In genomic region chr2:170222298-170222697, GRCh38 we compare ENCODE assay signal across 17 cellular contexts. TPM values are rescaled to one million over a fixed set of nuclear protein-coding genes. Genes with fewer than 3 reads are reported as not detected.
DNase-seq lines count a peak whose midpoint lies in the region; ATAC-seq, FAIRE-seq and TF ChIP-seq lines count a peak whose summit lies in the region.
"Had no signal": no experiment of that assay in that cellular context is flagged by ENCODE, and none has a peak within 500 bp of the region (broad histone marks: within the 10 kb centered on the region; RNA-seq: fewer than 3 reads in every experiment).

No MANE protein-coding gene starts in this region.

- TF ChIP-seq POLR2A in A549 (IDR thresholded peaks at IDR 0.05; ENCODE audit: low read length), result no peak

- DNase-seq in A549 (ENCODE audit: low read depth in 1 of 2, low spot score in 1 of 2), result no peak
- DNase-seq in HEK293T (ENCODE audit: extremely low spot score), result peak; percentile 21
- DNase-seq in amniotic epithelial cell (ENCODE audit: low read depth), result peak; percentile 15
- peak; percentile 15 for DNase-seq in iPS DF 19.7 (ENCODE audit: low read depth, low spot score)
- no peak for DNase-seq in amygdala (lab: John Stamatoyannopoulos, UW)
- DNase-seq in posterior cingulate gyrus, result no peak
- DNase-seq in activated CD4-positive, alpha-beta T cell treated with anti-CD3 and anti-CD28 coated beads, Interleukin-2, amount 50 U/mL, for 48 hours, result no peak
- no peak for DNase-seq in CD14-positive monocyte (ENCODE audit: low spot score)
- DNase-seq: activated CD4-positive, alpha-beta T cell treated with anti-CD3 and anti-CD28 coated beads, Interleukin-2, amount 50 U/mL, for 1 hour; midbrain; NCI-H2081 treated with DMSO at 0.1 percent for 48 hours; stimulated activated CD4-positive, alpha-beta T cell treated with anti-CD3 and anti-CD28 coated beads, Interleukin-2, amount 100 ng/mL, for 48 hours had no signal

- H3K9me3 Mint-ChIP-seq in CD14-positive monocyte, result no peaks in the 10 kb centered on the region
- H3K9me3 Mint-ChIP-seq: activated T-helper 2 cell treated with anti-CD3 and anti-CD28 coated beads, Interferon-gamma antibody, Interleukin-2, Interleukin-4, amounts not matched to agents 10 μg/mL and 5 μg/mL and 100 μg/mL, durations not matched to agents 14 hours and 24 hours and 36 hours; stimulated activated memory B cell treated with anti-CD40 and anti-IgM and Interleukin-4, amounts not matched to agents 10 μg/mL and 1 μg/mL and 100 μg/mL, for 72 hours; T-helper 1 cell treated with Interleukin-12 subunit alpha and Interleukin-12 subunit beta and Interleukin-4 antibody, amounts not matched to agents 30 μg/mL and 1 μg/mL, for 36 hours had no signal

- H3K4me3 Mint-ChIP-seq in CD14-positive monocyte, result no peak overlapping the region
- H3K4me3 Mint-ChIP-seq: stimulated activated memory B cell treated with anti-CD40 and anti-IgM and Interleukin-4, amounts not matched to agents 10 μg/mL and 1 μg/mL and 100 μg/mL, for 72 hours; T-helper 1 cell treated with Interleukin-12 subunit alpha and Interleukin-12 subunit beta and Interleukin-4 antibody, amounts not matched to agents 30 μg/mL and 1 μg/mL, for 36 hours had no signal

- TF ChIP-seq RAD21 in A549 (conservative IDR thresholded peaks at IDR 0.05 in 1 of 2, IDR thresholded peaks at IDR 0.05 in 1 of 2), result no peak

- no peak for FAIRE-seq in A549 (lab: Jason Lieb, UNC)
- FAIRE-seq: RCC 7860 had no signal

- H3K4me1 ChIP-seq in A549, result peaks cover 7% of the 10 kb centered on the region; the same call in 2 of the 3 replicates

- POLR2A ChIA-PET in A549 (lab: Yijun Ruan, JAX) (no interaction called here), HEK293T (lab: Yijun Ruan, JAX) (no interaction called here)

- no peak overlapping the region for H3K27ac Mint-ChIP-seq in CD14-positive monocyte
- H3K27ac Mint-ChIP-seq: activated T-helper 2 cell treated with anti-CD3 and anti-CD28 coated beads, Interferon-gamma antibody, Interleukin-2, Interleukin-4, amounts not matched to agents 10 μg/mL and 5 μg/mL and 100 μg/mL, durations not matched to agents 14 hours and 24 hours and 36 hours; stimulated activated memory B cell treated with anti-CD40 and anti-IgM and Interleukin-4, amounts not matched to agents 10 μg/mL and 1 μg/mL and 100 μg/mL, for 72 hours; T-helper 1 cell treated with Interleukin-12 subunit alpha and Interleukin-12 subunit beta and Interleukin-4 antibody, amounts not matched to agents 30 μg/mL and 1 μg/mL, for 36 hours had no signal

- CTCF ChIA-PET in A549 (lab: Yijun Ruan, JAX), result interaction anchor here (0.8 to 1.1 kb wide), 3 partner anchors 11 to 115 kb away, joined by 3 to 4 read pairs (median 3); no protein-coding TSS in a partner anchor
- CTCF ChIA-PET in HEK293T (lab: Yijun Ruan, JAX), result interaction anchor here (0.6 kb wide), 3 partner anchors 42 to 593 kb away, joined by 3 read pairs; no protein-coding TSS in a partner anchor

- H3K27me3 Mint-ChIP-seq in CD14-positive monocyte (ENCODE audit: low read depth in 3 of 3), result peaks cover 0 to 4% (median 2%) of the 10 kb centered on the region in 3 donors
- H3K27me3 Mint-ChIP-seq: stimulated activated memory B cell treated with anti-CD40 and anti-IgM and Interleukin-4, amounts not matched to agents 10 μg/mL and 1 μg/mL and 100 μg/mL, for 72 hours had no signal

- peak overlapping the region; percentile 38 to 64; a peak in 5 of 6 replicates for H3K27ac ChIP-seq in A549
- H3K27ac ChIP-seq: prostate gland had no signal

- intact Hi-C loops in posterior cingulate gyrus (cut with DNase I) (no loop called here), CD14-positive monocyte (cut with micrococcal nuclease) (no loop called here)

- TF ChIP-seq EP300 in A549 (IDR thresholded peaks at IDR 0.05), result no peak

- H3K36me3 Mint-ChIP-seq in CD14-positive monocyte, result no peaks in the 10 kb centered on the region
- H3K36me3 Mint-ChIP-seq: stimulated activated memory B cell treated with anti-CD40 and anti-IgM and Interleukin-4, amounts not matched to agents 10 μg/mL and 1 μg/mL and 100 μg/mL, for 72 hours had no signal

- WGBS in A549 (ENCODE audit: missing lambda C conversion rate), result 91% methylated on average over 5 of the region's 5 CpGs

- no peak for TF ChIP-seq CTCF in A549 (IDR thresholded peaks at IDR 0.05)
- no peak for TF ChIP-seq CTCF in CD14-positive monocyte (IDR thresholded peaks at IDR 0.05)

- H3K4me2 ChIP-seq in A549, result no peak overlapping the region

- H3K9me3 ChIP-seq in A549, result no peaks in the 10 kb centered on the region
- H3K9me3 ChIP-seq: prostate gland had no signal

- ATAC-seq in A549, result no peak
- ATAC-seq: stimulated activated memory B cell treated with anti-CD40 and anti-IgM and Interleukin-4, amounts not matched to agents 10 μg/mL and 1 μg/mL and 100 μg/mL, for 72 hours had no signal

- no peak overlapping the region for H3K4me3 ChIP-seq in A549
- H3K4me3 ChIP-seq: prostate gland had no signal

- no peaks in the 10 kb centered on the region for H3K4me1 Mint-ChIP-seq in CD14-positive monocyte
- H3K4me1 Mint-ChIP-seq: stimulated activated memory B cell treated with anti-CD40 and anti-IgM and Interleukin-4, amounts not matched to agents 10 μg/mL and 1 μg/mL and 100 μg/mL, for 72 hours had no signal

TF ChIP-seq in A549, 52 proteins besides CTCF, POLR2A, EP300 and RAD21 (continues in another document):
- TF ChIP-seq FOSB (CRISPR knock-in tag; IDR thresholded peaks at IDR 0.05), result no peak
- TF ChIP-seq RARB (CRISPR knock-in tag; IDR thresholded peaks at IDR 0.05), result no peak
- no peak for TF ChIP-seq E2F6 (IDR thresholded peaks at IDR 0.05; ENCODE audit: borderline replicate concordance, low read depth)
- TF ChIP-seq ZFP36 (IDR thresholded peaks at IDR 0.05; ENCODE audit: borderline replicate concordance, partially characterized antibody), result no peak
- TF ChIP-seq ESRRA (IDR thresholded peaks at IDR 0.05; ENCODE audit: borderline replicate concordance, low read length), result no peak
- TF ChIP-seq MYC (IDR thresholded peaks at IDR 0.05; ENCODE audit: borderline replicate concordance, low read length), result no peak
- TF ChIP-seq NFE2L2 (conservative IDR thresholded peaks at IDR 0.05; ENCODE audit: low read length), result no peak
- no peak for TF ChIP-seq PBX3 (IDR thresholded peaks at IDR 0.05)
- TF ChIP-seq HEYL (CRISPR knock-in tag; IDR thresholded peaks at IDR 0.05), result no peak
- no peak for TF ChIP-seq GATA3 (IDR thresholded peaks at IDR 0.05; ENCODE audit: borderline replicate concordance)
- TF ChIP-seq KDM5A (IDR thresholded peaks at IDR 0.05), result no peak
- TF ChIP-seq SREBF2 (IDR thresholded peaks at IDR 0.05), result no peak

TF ChIP-seq in HEK293T, 16 proteins besides CTCF, POLR2A, EP300 and RAD21:
- TF ChIP-seq ARNT (IDR thresholded peaks at IDR 0.05), result no peak
- TF ChIP-seq HDGF (IDR thresholded peaks at IDR 0.05; ENCODE audit: borderline replicate concordance), result no peak
- no peak for TF ChIP-seq PKNOX1 (IDR thresholded peaks at IDR 0.05)
- TF ChIP-seq BHLHE40 (IDR thresholded peaks at IDR 0.05; ENCODE audit: borderline replicate concordance), result no peak
- TF ChIP-seq CTBP1 (IDR thresholded peaks at IDR 0.05; ENCODE audit: borderline replicate concordance), result no peak
- no peak for TF ChIP-seq ELF4 (IDR thresholded peaks at IDR 0.05)
- no peak for TF ChIP-seq NFRKB (IDR thresholded peaks at IDR 0.05)
- TF ChIP-seq L3MBTL2 (conservative IDR thresholded peaks at IDR 0.05), result no peak
- no peak for TF ChIP-seq FOXM1 (IDR thresholded peaks at IDR 0.05; ENCODE audit: borderline replicate concordance)
- no peak for TF ChIP-seq FOXA1 (IDR thresholded peaks at IDR 0.05)
- TF ChIP-seq SP1 (IDR thresholded peaks at IDR 0.05), result no peak
- no peak for TF ChIP-seq ZNF384 (IDR thresholded peaks at IDR 0.05)
- TF ChIP-seq LEF1 (IDR thresholded peaks at IDR 0.05; ENCODE audit: borderline replicate concordance), result no peak
- TF ChIP-seq SUZ12 (IDR thresholded peaks at IDR 0.05), result no peak
- no peak for TF ChIP-seq FOXK2 (IDR thresholded peaks at IDR 0.05)
- TF ChIP-seq TARDBP (IDR thresholded peaks at IDR 0.05), result no peak

RNA-seq across cellular contexts. Expression of gene MYO3B, which starts 44.4 kb away (rescaled TPM):
- polyA plus RNA-seq in A549 (2011; rRNA removed) (0.01 TPM in 1 of 2 replicates, not detected in the other), A549 (2017; fragmentation: RNase III; extraction: RNeasy Plus Mini Kit Qiagen cat#74134 plus additional on column Dnase treatment) (not detected in 3 replicates), CD14-positive monocyte (not detected)
- not detected in 2 replicates for polyA plus RNA-seq in A549 (2012; cell fraction: cytosol; rRNA removed)
- not detected in 2 replicates for polyA plus RNA-seq in A549 (2012; cell fraction: nucleus; rRNA removed)
- 0.04 TPM in 1 of 2 replicates, not detected in the other for polyA minus RNA-seq in A549 (2011; rRNA and poly(A)+ RNA removed)

Comparison
In these comparisons a context has a peak if more than half of its experiments do, and no peak if none do; other contexts are left out.
1. DNase-seq: peak in HEK293T (single experiment), amniotic epithelial cell (single experiment) and iPS DF 19.7 (single experiment); none in A549 (0 of 2), amygdala (0 of 56), posterior cingulate gyrus (0 of 10), activated CD4-positive, alpha-beta T cell treated with anti-CD3 and anti-CD28 coated beads, Interleukin-2, amount 50 U/mL, for 48 hours (0 of 2) and CD14-positive monocyte (single experiment).